Comparison of ENCODE assay signal across 10 cellular contexts in genomic region chr7:155066417-155066950, GRCh38. TPM values are rescaled to one million over a fixed set of nuclear protein-coding genes. Genes with fewer than 3 reads are reported as not detected.
DNase-seq lines count a peak whose midpoint lies in the region; ATAC-seq, FAIRE-seq and TF ChIP-seq lines count a peak whose summit lies in the region.
"Had no signal": no experiment of that assay in that cellular context is flagged by ENCODE, and none has a peak within 500 bp of the region (broad histone marks: within the 10 kb centered on the region; RNA-seq: fewer than 3 reads in every experiment).

No MANE protein-coding gene starts in this region.

- no peaks in the 10 kb centered on the region for H3K36me3 Mint-ChIP-seq in osteocyte (ENCODE audit: unreplicated experiment)
- H3K36me3 Mint-ChIP-seq in stimulated activated effector memory CD8-positive, alpha-beta T cell treated with anti-CD3 and anti-CD28 coated beads, Interleukin-12 subunit alpha, Interleukin-12 subunit beta, amount 100 ng/mL, for 72 hours, result no peaks in the 10 kb centered on the region

- H3K9me3 Mint-ChIP-seq in osteocyte (ENCODE audit: unreplicated experiment), result no peaks in the 10 kb centered on the region
- no peaks in the 10 kb centered on the region for H3K9me3 Mint-ChIP-seq in stimulated activated effector memory CD8-positive, alpha-beta T cell treated with anti-CD3 and anti-CD28 coated beads, Interleukin-12 subunit alpha, Interleukin-12 subunit beta, amount 100 ng/mL, for 72 hours

- ATAC-seq in stimulated activated effector memory CD8-positive, alpha-beta T cell treated with anti-CD3 and anti-CD28 coated beads, Interleukin-12 subunit alpha, Interleukin-12 subunit beta, amount 100 ng/mL, for 72 hours, result no peak
- no peak for ATAC-seq in GM18868 (IDR thresholded peaks at IDR 0.05; ENCODE audit: unreplicated experiment)
- ATAC-seq: T-helper 17 cell had no signal

- H3K4me3 ChIP-seq in bronchial epithelial cell (ENCODE audit: low read depth, low read length) (no peak overlapping the region), BE2C (ENCODE audit: low read depth, low read length) (no peak overlapping the region)

- H3K27ac Mint-ChIP-seq in osteocyte (ENCODE audit: unreplicated experiment), result no peak overlapping the region
- H3K27ac Mint-ChIP-seq in stimulated activated effector memory CD8-positive, alpha-beta T cell treated with anti-CD3 and anti-CD28 coated beads, Interleukin-12 subunit alpha, Interleukin-12 subunit beta, amount 100 ng/mL, for 72 hours, result no peak overlapping the region
- H3K27ac Mint-ChIP-seq: T-helper 17 cell had no signal

- H3K4me1 ChIP-seq in BE2C, result no peaks in the 10 kb centered on the region

- H3K4me1 Mint-ChIP-seq in osteocyte (ENCODE audit: unreplicated experiment), result no peaks in the 10 kb centered on the region
- H3K4me1 Mint-ChIP-seq in stimulated activated effector memory CD8-positive, alpha-beta T cell treated with anti-CD3 and anti-CD28 coated beads, Interleukin-12 subunit alpha, Interleukin-12 subunit beta, amount 100 ng/mL, for 72 hours, result no peaks in the 10 kb centered on the region
- H3K4me1 Mint-ChIP-seq: T-helper 17 cell had no signal

- FAIRE-seq in bronchial epithelial cell (lab: Jason Lieb, UNC), result no peak

- no peaks in the 10 kb centered on the region for H3K36me3 ChIP-seq in bronchial epithelial cell (ENCODE audit: control insufficient read depth, insufficient read depth, low read length)
- H3K36me3 ChIP-seq in BE2C, result no peaks in the 10 kb centered on the region

- H3K4me3 Mint-ChIP-seq in osteocyte (ENCODE audit: unreplicated experiment), result no peak overlapping the region
- no peak overlapping the region for H3K4me3 Mint-ChIP-seq in stimulated activated effector memory CD8-positive, alpha-beta T cell treated with anti-CD3 and anti-CD28 coated beads, Interleukin-12 subunit alpha, Interleukin-12 subunit beta, amount 100 ng/mL, for 72 hours
- H3K4me3 Mint-ChIP-seq: T-helper 17 cell had no signal

- DNase-seq in GM03348 (ENCODE audit: low spot score), result peak; percentile 80
- DNase-seq in NCI-H2107 (lab: John Stamatoyannopoulos, UW), result peak; percentile 35
- DNase-seq in bronchial epithelial cell (ENCODE audit: low read depth), result peak; percentile 65
- DNase-seq in osteocyte (ENCODE audit: extremely low spot score, unreplicated experiment), result peak; percentile 19
- no peak for DNase-seq in stimulated activated effector memory CD8-positive, alpha-beta T cell treated with anti-CD3 and anti-CD28 coated beads, Interleukin-12 subunit alpha, Interleukin-12 subunit beta, amount 100 ng/mL, for 72 hours (ENCODE audit: low spot score in 2 of 2)
- DNase-seq in NCI-H2227 (lab: John Stamatoyannopoulos, UW; ENCODE audit: unreplicated experiment), result no peak
- no peak for DNase-seq in BE2C
- DNase-seq: NCI-H1436 treated with DMSO at 0.1 percent for 48 hours, T-helper 17 cell had no signal

- TF ChIP-seq CTCF in bronchial epithelial cell (IDR thresholded peaks at IDR 0.05; ENCODE audit: insufficient read depth, low read length, severe bottlenecking) (no peak), osteocyte (IDR thresholded peaks at IDR 0.05) (no peak), BE2C (IDR thresholded peaks at IDR 0.05; ENCODE audit: low read depth, low read length) (no peak)

- no peaks in the 10 kb centered on the region for H3K27me3 Mint-ChIP-seq in osteocyte (ENCODE audit: unreplicated experiment)

- no peaks in the 10 kb centered on the region for H3K9me3 ChIP-seq in BE2C

- H3K27me3 ChIP-seq in bronchial epithelial cell (ENCODE audit: control insufficient read depth, insufficient read depth, low read length) (peaks cover 2% of the 10 kb centered on the region), BE2C (peaks cover 63% of the 10 kb centered on the region)

RNA-seq across cellular contexts. Expression of gene HTR5A, which starts 3.6 kb away (rescaled TPM):
- not detected in 2 replicates for total RNA-seq in bronchial epithelial cell
- total RNA-seq in osteocyte, result not detected in 2 replicates
- not detected for polyA plus RNA-seq in BE2C (2012; ENCODE audit: insufficient read depth, insufficient read length, low read depth)
- total RNA-seq: T-helper 17 cell had no signal

Comparison
In these comparisons a context has a peak if more than half of its experiments do, and no peak if none do; other contexts are left out.
1. DNase-seq: peak in GM03348 (single experiment), NCI-H2107 (single experiment), bronchial epithelial cell (single experiment) and osteocyte (single experiment); none in stimulated activated effector memory CD8-positive, alpha-beta T cell treated with anti-CD3 and anti-CD28 coated beads, Interleukin-12 subunit alpha, Interleukin-12 subunit beta, amount 100 ng/mL, for 72 hours (0 of 2), NCI-H2227 (single experiment) and BE2C (single experiment).